1 cellular context compared by ENCODE assay signal in the genomic region with DNA sequence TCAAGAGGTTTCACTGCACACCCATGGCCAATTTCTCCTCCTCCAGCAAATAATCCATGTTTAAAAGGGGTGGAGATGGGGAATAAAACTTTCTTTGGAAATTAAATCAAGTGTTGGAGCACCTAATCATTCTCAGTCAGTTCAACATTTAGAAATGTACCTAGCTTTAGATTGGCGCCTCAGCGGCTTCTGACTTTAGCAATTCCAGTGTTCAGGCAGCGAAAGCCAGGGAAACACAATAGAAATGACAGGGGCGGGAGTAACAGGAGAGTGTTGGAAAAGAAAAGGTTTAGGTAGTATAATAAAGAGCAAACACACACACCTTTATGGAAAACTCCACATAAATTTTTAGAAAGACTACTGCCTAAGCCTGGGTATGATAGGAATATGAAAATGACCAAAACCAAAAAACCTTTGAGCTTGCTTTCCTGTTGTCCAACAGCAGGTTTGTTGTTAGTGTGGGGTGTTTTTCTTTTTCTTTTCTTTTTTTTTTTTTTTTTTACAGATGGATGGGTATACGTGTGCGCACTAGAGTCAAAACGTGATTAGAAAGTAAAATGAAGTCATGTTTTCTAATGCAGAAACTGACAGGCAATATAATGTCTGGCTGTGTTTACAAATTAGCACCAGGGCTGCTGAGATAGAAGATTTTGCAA.
TF ChIP-seq lines count a peak whose summit lies in the region.

No MANE protein-coding gene starts in this region.

TF ChIP-seq in GM12878, 131 proteins besides CTCF, POLR2A, EP300 and RAD21 (continued from another document):
- TF ChIP-seq PKNOX1 (IDR thresholded peaks at IDR 0.05) (0 out of 2 replicates have a peak, but pooled peaks have one; percentile 18), ZNF207 (IDR thresholded peaks at IDR 0.05; ENCODE audit: borderline replicate concordance) (no peak), RB1 (IDR thresholded peaks at IDR 0.05; ENCODE audit: borderline replicate concordance) (no peak), CBX3 (IDR thresholded peaks at IDR 0.05; ENCODE audit: borderline replicate concordance, low read depth) (no peak), MTA2 (IDR thresholded peaks at IDR 0.05; ENCODE audit: low read depth) (no peak), SREBF2 (IDR thresholded peaks at IDR 0.05; ENCODE audit: low read length) (no peak), ATF7 (IDR thresholded peaks at IDR 0.05; ENCODE audit: low read depth) (peak; percentile 54; the same call in 1 of the 2 replicates), BHLHE40 (IDR thresholded peaks at IDR 0.05; ENCODE audit: borderline replicate concordance in 1 of 2, low read depth in 2 of 2, low read length in 1 of 2) (peak; percentile 33 to 76; a peak in 2 of 4 replicates)
- TF ChIP-seq, protein P1, sequence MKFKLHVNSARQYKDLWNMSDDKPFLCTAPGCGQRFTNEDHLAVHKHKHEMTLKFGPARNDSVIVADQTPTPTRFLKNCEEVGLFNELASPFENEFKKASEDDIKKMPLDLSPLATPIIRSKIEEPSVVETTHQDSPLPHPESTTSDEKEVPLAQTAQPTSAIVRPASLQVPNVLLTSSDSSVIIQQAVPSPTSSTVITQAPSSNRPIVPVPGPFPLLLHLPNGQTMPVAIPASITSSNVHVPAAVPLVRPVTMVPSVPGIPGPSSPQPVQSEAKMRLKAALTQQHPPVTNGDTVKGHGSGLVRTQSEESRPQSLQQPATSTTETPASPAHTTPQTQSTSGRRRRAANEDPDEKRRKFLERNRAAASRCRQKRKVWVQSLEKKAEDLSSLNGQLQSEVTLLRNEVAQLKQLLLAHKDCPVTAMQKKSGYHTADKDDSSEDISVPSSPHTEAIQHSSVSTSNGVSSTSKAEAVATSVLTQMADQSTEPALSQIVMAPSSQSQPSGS (IDR thresholded peaks at IDR 0.05; ENCODE audit: low read length) = no peak
- TF ChIP-seq, protein P2, sequence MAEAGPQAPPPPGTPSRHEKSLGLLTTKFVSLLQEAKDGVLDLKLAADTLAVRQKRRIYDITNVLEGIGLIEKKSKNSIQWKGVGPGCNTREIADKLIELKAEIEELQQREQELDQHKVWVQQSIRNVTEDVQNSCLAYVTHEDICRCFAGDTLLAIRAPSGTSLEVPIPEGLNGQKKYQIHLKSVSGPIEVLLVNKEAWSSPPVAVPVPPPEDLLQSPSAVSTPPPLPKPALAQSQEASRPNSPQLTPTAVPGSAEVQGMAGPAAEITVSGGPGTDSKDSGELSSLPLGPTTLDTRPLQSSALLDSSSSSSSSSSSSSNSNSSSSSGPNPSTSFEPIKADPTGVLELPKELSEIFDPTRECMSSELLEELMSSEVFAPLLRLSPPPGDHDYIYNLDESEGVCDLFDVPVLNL (IDR thresholded peaks at IDR 0.05; ENCODE audit: low read depth, low read length) = no peak
TF ChIP-seq in GM12878: peak in this region for 3.
